Comparison of ENCODE assay signal across 8 cellular contexts in genomic region chr3:187955076-187955952, GRCh38.
A peak's percentile ranks its signal among the peaks of the same experiment; 100 is the strongest.
DNase-seq lines count a peak whose midpoint lies in the region; ATAC-seq and TF ChIP-seq lines count a peak whose summit lies in the region.

No MANE protein-coding gene starts in this region.

- 31 to 42% methylated on average over 2 of the region's 2 CpGs for WGBS in esophagus squamous epithelium, 2 donors

- no peak for DNase-seq in Caco-2
- DNase-seq in NOMO-1 treated with dmso at 0.1 percent for 144 hours (lab: John Stamatoyannopoulos, UW; ENCODE audit: unreplicated experiment), result peak; percentile 97
- DNase-seq in esophagus squamous epithelium (lab: John Stamatoyannopoulos, UW), result no peak
- no peak for DNase-seq in osteocyte (ENCODE audit: extremely low spot score, unreplicated experiment)
- DNase-seq in stimulated activated CD4-positive, alpha-beta T cell treated with anti-CD3 and anti-CD28 coated beads, Interleukin-12 subunit alpha, Interleukin-12 subunit beta, amount 100 ng/mL, for 4 hours, result no peak
- DNase-seq in DMS79 (lab: John Stamatoyannopoulos, UW), result no peak

- peak overlapping the region; percentile 19 to 63 (median 48) for H3K27ac ChIP-seq in esophagus squamous epithelium

- intact Hi-C loops in Caco-2 (cut with micrococcal nuclease; ENCODE audit: unreplicated experiment), result no loop called here
- intact Hi-C loops in esophagus squamous epithelium (cut with DNase I), result no loop called here

- H3K36me3 ChIP-seq in Caco-2 (ENCODE audit: control insufficient read depth, insufficient read depth, low read length) (no peaks in the 10 kb centered on the region), esophagus squamous epithelium (no peaks in the 10 kb centered on the region)

- H3K4me1 ChIP-seq in Caco-2 (peaks cover 15% of the 10 kb centered on the region), esophagus squamous epithelium (peaks cover 12 to 27% (median 13%) of the 10 kb centered on the region in 3 donors)

- H3K4me3 ChIP-seq in Caco-2 (ENCODE audit: low read depth, low read length) (no peak overlapping the region), esophagus squamous epithelium (no peak overlapping the region)

- H3K4me3 Mint-ChIP-seq in Caco-2 (ENCODE audit: unreplicated experiment) (no peak overlapping the region), osteocyte (ENCODE audit: unreplicated experiment) (no peak overlapping the region)

- TF ChIP-seq CTCF in Caco-2 (IDR thresholded peaks at IDR 0.05; ENCODE audit: insufficient read depth in 1 of 2, low read depth in 1 of 2, low read length in 1 of 2, severe bottlenecking in 1 of 2, unreplicated experiment in 1 of 2), result no peak
- no peak for TF ChIP-seq CTCF in esophagus squamous epithelium (IDR thresholded peaks at IDR 0.05)
- no peak for TF ChIP-seq CTCF in osteocyte (IDR thresholded peaks at IDR 0.05)

- H3K9me3 Mint-ChIP-seq in Caco-2 (ENCODE audit: unreplicated experiment) (no peaks in the 10 kb centered on the region), osteocyte (ENCODE audit: unreplicated experiment) (no peaks in the 10 kb centered on the region)

- no TSS peak for BruUV-seq in Caco-2 (replicated peaks; lab: Mats Ljungman, UMichigan)

- H3K4me1 Mint-ChIP-seq in Caco-2 (ENCODE audit: low read depth, unreplicated experiment), result peaks cover 19% of the 10 kb centered on the region
- peaks cover 28% of the 10 kb centered on the region for H3K4me1 Mint-ChIP-seq in osteocyte (ENCODE audit: unreplicated experiment)

- no peaks in the 10 kb centered on the region for H3K27me3 ChIP-seq in Caco-2 (replicated peaks; ENCODE audit: control insufficient read depth, insufficient read depth, low read length)
- H3K27me3 ChIP-seq in esophagus squamous epithelium, result no peaks in the 10 kb centered on the region

- no peaks in the 10 kb centered on the region for H3K36me3 Mint-ChIP-seq in Caco-2 (ENCODE audit: insufficient read depth, unreplicated experiment)
- H3K36me3 Mint-ChIP-seq in osteocyte (ENCODE audit: unreplicated experiment), result no peaks in the 10 kb centered on the region

- no peaks in the 10 kb centered on the region for H3K9me3 ChIP-seq in Caco-2
- no peaks in the 10 kb centered on the region for H3K9me3 ChIP-seq in esophagus squamous epithelium

- H3K27ac Mint-ChIP-seq in Caco-2 (ENCODE audit: unreplicated experiment) (peak overlapping the region; percentile 6), osteocyte (ENCODE audit: unreplicated experiment) (peak overlapping the region; percentile 81)

- H3K27me3 Mint-ChIP-seq in Caco-2 (ENCODE audit: insufficient read depth, unreplicated experiment) (no peaks in the 10 kb centered on the region), osteocyte (ENCODE audit: unreplicated experiment) (no peaks in the 10 kb centered on the region)

- POLR2A ChIA-PET in Caco-2 (lab: Charles Lee), result interaction anchor here (1.1 kb wide), 1 partner anchor 9 kb away, joined by 3 read pairs; no protein-coding TSS in a partner anchor

- TF ChIP-seq POLR2A in esophagus squamous epithelium (IDR thresholded peaks at IDR 0.05), result no peak

- CTCF ChIA-PET in Caco-2 (lab: Charles Lee), result interaction anchor here (0.7 to 0.8 kb wide), 2 partner anchors 207 to 215 kb away, joined by 3 read pairs; no protein-coding TSS in a partner anchor

- ATAC-seq in HG02885 (IDR thresholded peaks at IDR 0.05; ENCODE audit: poor library complexity, unreplicated experiment) (no peak), GM18511 (IDR thresholded peaks at IDR 0.05; ENCODE audit: unreplicated experiment) (no peak)
